Comparison of ENCODE assay signal across 13 cellular contexts in the genomic region with DNA sequence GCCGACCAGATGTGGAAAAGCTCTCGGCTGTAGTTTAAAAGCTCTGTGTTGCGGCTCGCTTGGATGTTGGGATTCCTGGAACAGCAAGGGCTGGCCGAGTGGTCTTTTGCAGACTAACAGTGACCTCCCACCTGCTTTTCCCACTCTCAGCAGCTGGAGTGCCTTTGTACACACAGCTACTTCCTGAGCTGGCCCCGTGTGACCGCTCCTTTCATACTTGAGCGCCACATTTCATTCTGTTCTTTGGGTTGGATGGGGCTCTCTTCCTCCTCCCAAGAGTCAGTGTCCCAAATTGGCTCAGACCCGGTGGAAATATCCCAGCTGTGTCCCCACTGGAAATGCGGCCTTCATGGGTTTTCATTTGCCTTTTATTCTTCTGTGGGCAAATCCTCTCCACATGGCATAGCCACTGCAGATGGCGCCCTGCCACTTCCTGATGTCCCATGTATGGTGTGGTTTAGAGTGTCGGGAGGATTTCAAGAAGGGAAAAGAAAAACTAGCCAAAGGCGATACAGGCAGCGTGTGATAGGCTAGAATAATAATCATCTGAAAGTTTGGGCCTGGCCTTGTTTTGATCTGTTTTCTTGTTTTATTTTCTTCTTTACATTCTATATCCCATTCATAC.
DNase-seq lines count a peak whose midpoint lies in the region; ATAC-seq, FAIRE-seq and TF ChIP-seq lines count a peak whose summit lies in the region.
"Had no signal": no experiment of that assay in that cellular context is flagged by ENCODE, and none has a peak within 500 bp of the region (broad histone marks: within the 10 kb centered on the region; RNA-seq: fewer than 3 reads in every experiment).

No MANE protein-coding gene starts in this region.

- DNase-seq in NCI-H1417 (lab: John Stamatoyannopoulos, UW) (peak; percentile 20 to 61 (median 42)), NCI-H1417 treated with DMSO at 0.1 percent for 48 hours (lab: John Stamatoyannopoulos, UW) (no peak), NCI-H510A (lab: John Stamatoyannopoulos, UW) (peak; percentile 90), foreskin fibroblast (peak; percentile 32 to 78), sigmoid colon (peak; percentile 43), SIG-M5 (lab: John Stamatoyannopoulos, UW) (no peak), kidney (no peak)
- DNase-seq in activated CD8-positive, alpha-beta T cell treated with anti-CD3 and anti-CD28 coated beads, Interleukin-2, amount 10 ng/mL, durations not matched to agents 7 days and 5 days, result no peak
- DNase-seq: KG1, occipital lobe, transverse colon had no signal

- intact Hi-C loops in sigmoid colon (cut with DNase I) (no loop called here), kidney (cut with DNase I) (no loop called here)

- no peak for FAIRE-seq in kidney (lab: Jason Lieb, UNC)

- 90 to 92% methylated on average over 14 of the region's 14 CpGs for WGBS in sigmoid colon, 2 donors

- no peaks in the 10 kb centered on the region for H3K27me3 Mint-ChIP-seq in activated CD8-positive, alpha-beta T cell treated with anti-CD3 and anti-CD28 coated beads, Interleukin-2, amount 10 ng/mL, durations not matched to agents 7 days and 5 days (ENCODE audit: low read depth)
- H3K27me3 Mint-ChIP-seq: activated naive CD8-positive, alpha-beta T cell had no signal

- H3K9ac ChIP-seq in kidney (ENCODE audit: low read length in 2 of 2), result no peak overlapping the region

- H3K27ac Mint-ChIP-seq in activated CD8-positive, alpha-beta T cell treated with anti-CD3 and anti-CD28 coated beads, Interleukin-2, amount 10 ng/mL, durations not matched to agents 7 days and 5 days, result no peak overlapping the region
- H3K27ac Mint-ChIP-seq: activated naive CD8-positive, alpha-beta T cell had no signal

- H3K9me3 ChIP-seq in sigmoid colon (no peaks in the 10 kb centered on the region), kidney (ENCODE audit: control insufficient read depth in 1 of 2, low read length in 2 of 2) (no peaks in the 10 kb centered on the region)
- H3K9me3 ChIP-seq: transverse colon had no signal

- H3K36me3 ChIP-seq in sigmoid colon, result no peaks in the 10 kb centered on the region
- H3K36me3 ChIP-seq in kidney (ENCODE audit: control insufficient read depth in 1 of 2, insufficient read depth in 2 of 2, low read length in 2 of 2), result peaks cover 0 to 3% of the 10 kb centered on the region in 2 donors
- H3K36me3 ChIP-seq: transverse colon had no signal

- TF ChIP-seq CTCF in foreskin fibroblast (IDR thresholded peaks at IDR 0.05; ENCODE audit: low read depth, low read length) (no peak), sigmoid colon (IDR thresholded peaks at IDR 0.05) (no peak), kidney (IDR thresholded peaks at IDR 0.05; ENCODE audit: borderline replicate concordance, extremely low read depth, insufficient read depth) (no peak)

- ATAC-seq in activated CD8-positive, alpha-beta T cell treated with anti-CD3 and anti-CD28 coated beads, Interleukin-2, amount 10 ng/mL, durations not matched to agents 7 days and 5 days, result no peak
- ATAC-seq: activated CD4-positive, CD25-positive, alpha-beta regulatory T cell treated with anti-CD3 and anti-CD28 coated beads, Interleukin-2, amount 50 U/mL, for 24 hours had no signal

- no peak for TF ChIP-seq POLR2A in sigmoid colon (IDR thresholded peaks at IDR 0.05)

- H3K27ac ChIP-seq in sigmoid colon (no peak overlapping the region), kidney (ENCODE audit: low read depth in 2 of 2, low read length in 2 of 2) (peak overlapping the region in 1 of 2 donors; percentile 24)
- H3K27ac ChIP-seq: transverse colon had no signal

- H3K4me3 Mint-ChIP-seq in activated CD8-positive, alpha-beta T cell treated with anti-CD3 and anti-CD28 coated beads, Interleukin-2, amount 10 ng/mL, durations not matched to agents 7 days and 5 days, result no peak overlapping the region
- H3K4me3 Mint-ChIP-seq: activated naive CD8-positive, alpha-beta T cell had no signal

- peaks cover 0 to 14% (median 6%) of the 10 kb centered on the region in 4 donors for H3K4me1 ChIP-seq in sigmoid colon
- peaks cover 15 to 30% of the 10 kb centered on the region in 2 donors for H3K4me1 ChIP-seq in kidney (ENCODE audit: control insufficient read depth in 1 of 2, insufficient read depth in 1 of 2, low read depth in 1 of 2, low read length in 2 of 2)
- H3K4me1 ChIP-seq: transverse colon had no signal

- CTCF ChIA-PET in activated CD8-positive, alpha-beta T cell treated with anti-CD3 and anti-CD28 coated beads, Interleukin-2, amount 10 ng/mL, durations not matched to agents 7 days and 5 days (lab: Charles Lee), result interaction anchor here (1.2 to 1.4 kb wide), 2 partner anchors 13 to 103 kb away, joined by 3 to 5 read pairs; no protein-coding TSS in a partner anchor

- H3K4me3 ChIP-seq in foreskin fibroblast (ENCODE audit: low read depth in 1 of 2, low read length in 2 of 2), result no peak overlapping the region
- no peak overlapping the region for H3K4me3 ChIP-seq in sigmoid colon
- no peak overlapping the region for H3K4me3 ChIP-seq in kidney (ENCODE audit: low read length in 2 of 2)
- H3K4me3 ChIP-seq: transverse colon had no signal

- TF ChIP-seq EP300 in sigmoid colon (IDR thresholded peaks at IDR 0.05), result no peak

- no peaks in the 10 kb centered on the region for H3K9me3 Mint-ChIP-seq in activated CD8-positive, alpha-beta T cell treated with anti-CD3 and anti-CD28 coated beads, Interleukin-2, amount 10 ng/mL, durations not matched to agents 7 days and 5 days (ENCODE audit: insufficient read depth)

- H3K4me1 Mint-ChIP-seq in activated CD8-positive, alpha-beta T cell treated with anti-CD3 and anti-CD28 coated beads, Interleukin-2, amount 10 ng/mL, durations not matched to agents 7 days and 5 days (ENCODE audit: low read depth), result no peaks in the 10 kb centered on the region

- POLR2A ChIA-PET in activated CD8-positive, alpha-beta T cell treated with anti-CD3 and anti-CD28 coated beads, Interleukin-2, amount 10 ng/mL, durations not matched to agents 7 days and 5 days (lab: Charles Lee), result no interaction called here

- no peaks in the 10 kb centered on the region for H3K27me3 ChIP-seq in sigmoid colon
- H3K27me3 ChIP-seq: transverse colon had no signal

- H3K36me3 Mint-ChIP-seq in activated CD8-positive, alpha-beta T cell treated with anti-CD3 and anti-CD28 coated beads, Interleukin-2, amount 10 ng/mL, durations not matched to agents 7 days and 5 days (ENCODE audit: low read depth), result peaks cover 4% of the 10 kb centered on the region

Comparison
In these comparisons a context has a peak if more than half of its experiments do, and no peak if none do; other contexts are left out.
1. DNase-seq: peak in NCI-H1417 (3 of 3), NCI-H510A (single experiment), foreskin fibroblast (2 of 2) and sigmoid colon (single experiment); none in NCI-H1417 treated with DMSO at 0.1 percent for 48 hours (single experiment), SIG-M5 (single experiment), activated CD8-positive, alpha-beta T cell treated with anti-CD3 and anti-CD28 coated beads, Interleukin-2, amount 10 ng/mL, durations not matched to agents 7 days and 5 days (single experiment) and kidney (single experiment).